Comparison of ENCODE assay signal across 16 cellular contexts in genomic region chr10:3115685-3116084, GRCh38. TPM values are rescaled to one million over a fixed set of nuclear protein-coding genes. Genes with fewer than 3 reads are reported as not detected.
DNase-seq lines count a peak whose midpoint lies in the region; ATAC-seq, FAIRE-seq and TF ChIP-seq lines count a peak whose summit lies in the region.
"Had no signal": no experiment of that assay in that cellular context is flagged by ENCODE, and none has a peak within 500 bp of the region (broad histone marks: within the 10 kb centered on the region; RNA-seq: fewer than 3 reads in every experiment).

No MANE protein-coding gene starts in this region.

- H3K27me3 Mint-ChIP-seq in activated naive CD8-positive, alpha-beta T cell treated with anti-CD3 and anti-CD28 coated beads for 36 hours: no peaks in the 10 kb centered on the region
- H3K27me3 Mint-ChIP-seq in activated naive CD8-positive, alpha-beta T cell treated with anti-CD3 and anti-CD28 coated beads, Interleukin-2, amount 50 U/mL, for 24 hours: no peaks in the 10 kb centered on the region
- H3K27me3 Mint-ChIP-seq: B cell; CD4-positive, alpha-beta T cell had no signal

- TF ChIP-seq EP300 in esophagus muscularis mucosa (IDR thresholded peaks at IDR 0.05): no peak

- H3K27ac Mint-ChIP-seq in activated naive CD8-positive, alpha-beta T cell treated with anti-CD3 and anti-CD28 coated beads for 36 hours: peak overlapping the region; percentile 45
- H3K27ac Mint-ChIP-seq in activated naive CD8-positive, alpha-beta T cell treated with anti-CD3 and anti-CD28 coated beads, Interleukin-2, amount 50 U/mL, for 24 hours: no peak overlapping the region
- H3K27ac Mint-ChIP-seq: B cell; CD4-positive, alpha-beta T cell; HFFc6 had no signal

- intact Hi-C loops in esophagus muscularis mucosa (cut with DNase I) (no loop called here), kidney (cut with DNase I) (no loop called here)

- no peaks in the 10 kb centered on the region for H3K27me3 ChIP-seq in esophagus muscularis mucosa

- H3K36me3 ChIP-seq in esophagus muscularis mucosa (peaks cover 21 to 86% (median 64%) of the 10 kb centered on the region in 4 donors), kidney (ENCODE audit: control insufficient read depth in 1 of 2, insufficient read depth in 2 of 2, low read length in 2 of 2) (peaks cover 11 to 30% of the 10 kb centered on the region in 2 donors)

- DNase-seq in activated naive CD8-positive, alpha-beta T cell treated with anti-CD3 and anti-CD28 coated beads for 36 hours: no peak
- DNase-seq in activated naive CD8-positive, alpha-beta T cell treated with anti-CD3 and anti-CD28 coated beads, Interleukin-2, amount 50 U/mL, for 24 hours: no peak
- DNase-seq in esophagus muscularis mucosa (ENCODE audit: extremely low spot score) (no peak), kidney (peak; percentile 26), UCSD-AML1 (lab: John Stamatoyannopoulos, UW; ENCODE audit: unreplicated experiment) (no peak)
- no peak for DNase-seq in stimulated activated CD8-positive, alpha-beta memory T cell treated with anti-CD3 and anti-CD28 coated beads, Interleukin-4, amount 100 ng/mL, for 48 hours
- DNase-seq: C1 segment of cervical spinal cord; CD4-positive, alpha-beta T cell; DMS79; HFFc6 had no signal

- FAIRE-seq in kidney (lab: Jason Lieb, UNC): no peak
- FAIRE-seq: A204.1, GM12891, H1 had no signal

- no peak for ATAC-seq in activated naive CD8-positive, alpha-beta T cell treated with anti-CD3 and anti-CD28 coated beads, Interleukin-2, amount 50 U/mL, for 24 hours
- no peak for ATAC-seq in GM21367 (IDR thresholded peaks at IDR 0.05; ENCODE audit: unreplicated experiment)

- peak overlapping the region in 3 of 4 donors; percentile 70 to 83 (median 73) for H3K27ac ChIP-seq in esophagus muscularis mucosa (replicated peaks in 1 of 4)
- H3K27ac ChIP-seq in kidney (ENCODE audit: low read depth in 2 of 2, low read length in 2 of 2): no peak overlapping the region

- no peak for TF ChIP-seq POLR2A in esophagus muscularis mucosa (IDR thresholded peaks at IDR 0.05; ENCODE audit: low read depth)

- H3K4me3 Mint-ChIP-seq in activated naive CD8-positive, alpha-beta T cell treated with anti-CD3 and anti-CD28 coated beads for 36 hours: no peak overlapping the region
- H3K4me3 Mint-ChIP-seq in activated naive CD8-positive, alpha-beta T cell treated with anti-CD3 and anti-CD28 coated beads, Interleukin-2, amount 50 U/mL, for 24 hours: no peak overlapping the region
- H3K4me3 Mint-ChIP-seq: B cell; CD4-positive, alpha-beta T cell; HFFc6 had no signal

- H3K9me3 Mint-ChIP-seq in activated naive CD8-positive, alpha-beta T cell treated with anti-CD3 and anti-CD28 coated beads for 36 hours: no peaks in the 10 kb centered on the region
- no peaks in the 10 kb centered on the region for H3K9me3 Mint-ChIP-seq in activated naive CD8-positive, alpha-beta T cell treated with anti-CD3 and anti-CD28 coated beads, Interleukin-2, amount 50 U/mL, for 24 hours
- H3K9me3 Mint-ChIP-seq: CD4-positive, alpha-beta T cell; HFFc6 had no signal

- H3K4me1 Mint-ChIP-seq in activated naive CD8-positive, alpha-beta T cell treated with anti-CD3 and anti-CD28 coated beads for 36 hours: no peaks in the 10 kb centered on the region
- H3K4me1 Mint-ChIP-seq in activated naive CD8-positive, alpha-beta T cell treated with anti-CD3 and anti-CD28 coated beads, Interleukin-2, amount 50 U/mL, for 24 hours: peaks cover 3% of the 10 kb centered on the region

- H3K4me1 ChIP-seq in esophagus muscularis mucosa: peaks cover 22 to 32% (median 28%) of the 10 kb centered on the region in 4 donors
- peaks cover 0 to 7% of the 10 kb centered on the region in 2 donors for H3K4me1 ChIP-seq in kidney (ENCODE audit: control insufficient read depth in 1 of 2, insufficient read depth in 1 of 2, low read depth in 1 of 2, low read length in 2 of 2)
- H3K4me1 ChIP-seq: HAP-1 had no signal

- no peak overlapping the region for H3K9ac ChIP-seq in kidney (ENCODE audit: low read length in 2 of 2)

- H3K9me3 ChIP-seq in esophagus muscularis mucosa (no peaks in the 10 kb centered on the region), kidney (ENCODE audit: control insufficient read depth in 1 of 2, low read length in 2 of 2) (no peaks in the 10 kb centered on the region)
- H3K9me3 ChIP-seq: HAP-1 had no signal

- TF ChIP-seq CTCF in esophagus muscularis mucosa (IDR thresholded peaks at IDR 0.05): no peak
- TF ChIP-seq CTCF in kidney (IDR thresholded peaks at IDR 0.05; ENCODE audit: borderline replicate concordance, extremely low read depth, insufficient read depth): no peak

- H3K4me3 ChIP-seq in esophagus muscularis mucosa (no peak overlapping the region), kidney (ENCODE audit: low read length in 2 of 2) (no peak overlapping the region)
- H3K4me3 ChIP-seq: HAP-1 had no signal

- 86% methylated on average over 8 of the region's 8 CpGs for WGBS in esophagus muscularis mucosa

- H3K36me3 Mint-ChIP-seq in activated naive CD8-positive, alpha-beta T cell treated with anti-CD3 and anti-CD28 coated beads for 36 hours: peaks cover 53% of the 10 kb centered on the region
- peaks cover 79% of the 10 kb centered on the region for H3K36me3 Mint-ChIP-seq in activated naive CD8-positive, alpha-beta T cell treated with anti-CD3 and anti-CD28 coated beads, Interleukin-2, amount 50 U/mL, for 24 hours (ENCODE audit: low read depth)

RNA-seq across cellular contexts. Expression of gene PFKP, which starts 48.3 kb away (rescaled TPM):
- total RNA-seq in activated naive CD8-positive, alpha-beta T cell treated with anti-CD3 and anti-CD28 coated beads for 36 hours: 100 to 1,000 TPM; 231 to 242 TPM
- total RNA-seq in esophagus muscularis mucosa (100 to 1,000 TPM in 3 of 4 donors, 10 to 100 TPM in 1; 90.8 to 255 (median 112) TPM), kidney (139 TPM)
- polyA plus RNA-seq in kidney (ENCODE audit: insufficient read depth, low read depth, low replicate concordance): 51.2 TPM

RNA-seq across cellular contexts. Expression of gene PITRM1, which starts 56.9 kb away (rescaled TPM):
- 10 to 100 TPM; 75.3 to 75.5 TPM for total RNA-seq in activated naive CD8-positive, alpha-beta T cell treated with anti-CD3 and anti-CD28 coated beads for 36 hours
- total RNA-seq in esophagus muscularis mucosa (100 to 1,000 TPM in 1 of 4 donors, 10 to 100 TPM in 3; 75.5 to 103 (median 84.9) TPM), kidney (60.7 TPM)
- 28.8 TPM for polyA plus RNA-seq in kidney (ENCODE audit: insufficient read depth, low read depth, low replicate concordance)

Comparison
In these comparisons a context has a peak if more than half of its experiments do, and no peak if none do; other contexts are left out.
1. H3K27ac ChIP-seq: peak in esophagus muscularis mucosa (3 of 4); none in kidney (0 of 2).